Comparison of ENCODE assay signal across 11 cellular contexts in genomic region chr18:24366328-24366727, GRCh38.
"Had no signal": no experiment of that assay in that cellular context is flagged by ENCODE, and none has a peak within 500 bp of the region (broad histone marks: within the 10 kb centered on the region; RNA-seq: fewer than 3 reads in every experiment).

No MANE protein-coding gene starts in this region.

- H3K9me3 Mint-ChIP-seq: GM23338, H9, HFFc6 had no signal

- H2AFZ ChIP-seq: GM23248, GM23338 had no signal

- H3K27ac Mint-ChIP-seq: GM23338, HFFc6 had no signal

- H3K4me2 ChIP-seq: GM23338 had no signal

- H3K4me3 ChIP-seq: GM23248, GM23338, HAP-1 had no signal

- H3K4me1 ChIP-seq: HAP-1 had no signal

- H3K9me3 ChIP-seq: HAP-1 had no signal

- H3K9ac ChIP-seq: GM23248 had no signal

- H3K4me3 Mint-ChIP-seq: GM23338, H9, HFFc6 had no signal

- ATAC-seq: GM23338, HCT116 had no signal

- H3K27ac ChIP-seq: GM23248 had no signal

- FAIRE-seq: H1, H54 had no signal

- H3K36me3 ChIP-seq: HAP-1 had no signal

- DNase-seq: GM23248, GOT3, H7, H9, HCEC 1CT, HFFc6 had no signal
